Comparison of ENCODE assay signal across 9 cellular contexts in genomic region chr3:113223831-113224240, GRCh38. TPM values are rescaled to one million over a fixed set of nuclear protein-coding genes. Genes with fewer than 3 reads are reported as not detected.
A peak's percentile ranks its signal among the peaks of the same experiment; 100 is the strongest.
DNase-seq lines count a peak whose midpoint lies in the region; ATAC-seq, FAIRE-seq and TF ChIP-seq lines count a peak whose summit lies in the region.
"Had no signal": no experiment of that assay in that cellular context is flagged by ENCODE, and none has a peak within 500 bp of the region (broad histone marks: within the 10 kb centered on the region; RNA-seq: fewer than 3 reads in every experiment).

No MANE protein-coding gene starts in this region.

- peaks cover 0 to 74% (median 23%) of the 10 kb centered on the region in 4 donors for H3K4me1 ChIP-seq in stomach

- H3K4me1 Mint-ChIP-seq in activated naive CD4-positive, alpha-beta T cell treated with anti-CD3 and anti-CD28 coated beads, Interleukin-2, amount 50 U/mL, for 24 hours, result peaks cover 8% of the 10 kb centered on the region

- H3K36me3 ChIP-seq in stomach, result peaks cover 0 to 14% (median 4%) of the 10 kb centered on the region in 4 donors

- H3K4me3 ChIP-seq in choroid plexus epithelial cell (ENCODE audit: low read depth, low read length) (peak overlapping the region; percentile 26), stomach (no peak overlapping the region)

- intact Hi-C loops in stomach (cut with DNase I; ENCODE audit: low total_unique reads), result no loop called here

- no peak for TF ChIP-seq POLR2A in stomach (IDR thresholded peaks at IDR 0.05)

- peaks cover 1% of the 10 kb centered on the region for H3K36me3 Mint-ChIP-seq in activated naive CD4-positive, alpha-beta T cell treated with anti-CD3 and anti-CD28 coated beads, Interleukin-2, amount 50 U/mL, for 24 hours
- H3K36me3 Mint-ChIP-seq: CD8-positive, alpha-beta T cell had no signal

- no peak for FAIRE-seq in D721Med (lab: Jason Lieb, UNC)

- no peaks in the 10 kb centered on the region for H3K9me3 ChIP-seq in stomach

- DNase-seq in activated naive CD4-positive, alpha-beta T cell (lab: John Stamatoyannopoulos, UW), result no peak
- DNase-seq in choroid plexus epithelial cell (ENCODE audit: low read depth) (peak; percentile 23), stomach (no peak), HCEC 1CT (no peak), D721Med (ENCODE audit: insufficient read length, low spot score) (no peak)

- peak overlapping the region; percentile 34 for H3K4me3 Mint-ChIP-seq in activated naive CD4-positive, alpha-beta T cell treated with anti-CD3 and anti-CD28 coated beads, Interleukin-2, amount 50 U/mL, for 24 hours
- H3K4me3 Mint-ChIP-seq: CD8-positive, alpha-beta T cell had no signal

- peak overlapping the region in 3 of 5 donors; percentile 25 to 57 (median 43) for H3K27ac ChIP-seq in stomach

- WGBS in stomach, 5 donors, result 46 to 58% (median 47%) methylated on average over 12 to 15 of the region's 15 CpGs

- H3K27me3 Mint-ChIP-seq in activated naive CD4-positive, alpha-beta T cell treated with anti-CD3 and anti-CD28 coated beads, Interleukin-2, amount 50 U/mL, for 24 hours, result peaks cover 28% of the 10 kb centered on the region

- peak; percentile 95 for ATAC-seq in HG03135 (IDR thresholded peaks at IDR 0.05; ENCODE audit: unreplicated experiment)
- ATAC-seq in HG03439 (IDR thresholded peaks at IDR 0.05; ENCODE audit: unreplicated experiment), result no peak
- ATAC-seq: CD8-positive, alpha-beta T cell had no signal

- H3K27me3 ChIP-seq in stomach, result no peaks in the 10 kb centered on the region

- H3K27ac Mint-ChIP-seq in activated naive CD4-positive, alpha-beta T cell treated with anti-CD3 and anti-CD28 coated beads, Interleukin-2, amount 50 U/mL, for 24 hours, result no peak overlapping the region
- H3K27ac Mint-ChIP-seq: CD8-positive, alpha-beta T cell had no signal

- no peak for TF ChIP-seq EP300 in stomach (IDR thresholded peaks at IDR 0.05)

- H3K9me3 Mint-ChIP-seq in activated naive CD4-positive, alpha-beta T cell treated with anti-CD3 and anti-CD28 coated beads, Interleukin-2, amount 50 U/mL, for 24 hours, result no peaks in the 10 kb centered on the region
- H3K9me3 Mint-ChIP-seq: CD8-positive, alpha-beta T cell had no signal

- TF ChIP-seq CTCF in choroid plexus epithelial cell (conservative IDR thresholded peaks at IDR 0.05; ENCODE audit: low read depth, low read length) (no peak), stomach (IDR thresholded peaks at IDR 0.05) (no peak), D721Med (IDR thresholded peaks at IDR 0.05; ENCODE audit: insufficient read depth, missing control alignments) (no peak)

RNA-seq across cellular contexts. Expression of gene BOC, which starts 12.5 kb away (rescaled TPM):
- 10 to 100 TPM in 4 of 5 donors, 1 to 10 TPM in 1; 9.8 to 51.3 (median 32.2) TPM for total RNA-seq in stomach
- polyA plus RNA-seq in stomach, result 10 to 100 TPM in 1 of 3 donors, 1 to 10 TPM in 2; 5.2 to 17.5 (median 8.8) TPM
- total RNA-seq: CD8-positive, alpha-beta T cell had no signal
